25 cellular contexts compared by ENCODE assay signal in the genomic region with DNA sequence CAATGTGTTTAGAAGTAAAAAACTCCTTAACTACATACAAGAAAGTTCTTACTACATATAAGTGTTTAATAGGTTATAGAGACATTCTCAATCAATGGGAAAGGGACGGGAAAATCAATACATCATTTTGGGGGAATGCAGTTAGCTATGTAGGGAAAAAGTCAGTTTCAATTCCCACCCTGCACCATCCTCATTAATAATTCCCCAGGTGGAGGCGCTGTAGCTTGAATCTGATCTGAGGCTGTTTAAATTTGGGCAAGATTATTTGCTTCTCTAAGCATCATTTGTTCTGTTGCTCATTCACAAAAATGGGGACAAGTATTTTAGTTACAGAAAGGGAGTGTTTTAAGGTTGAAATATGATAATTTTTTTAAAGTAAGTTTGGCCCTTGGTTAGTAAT. TPM values are rescaled to one million over a fixed set of nuclear protein-coding genes. Genes with fewer than 3 reads are reported as not detected.
DNase-seq lines count a peak whose midpoint lies in the region; ATAC-seq and TF ChIP-seq lines count a peak whose summit lies in the region.
"Had no signal": no experiment of that assay in that cellular context is flagged by ENCODE, and none has a peak within 500 bp of the region (broad histone marks: within the 10 kb centered on the region; RNA-seq: fewer than 3 reads in every experiment).

No MANE protein-coding gene starts in this region.

- CTCF ChIA-PET in SK-N-SH (lab: Yijun Ruan, JAX): no interaction called here
- CTCF ChIA-PET in WTC11 (lab: Charles Lee): interaction anchor here (0.6 to 2.1 kb wide), 15 partner anchors 11 to 213 kb away, joined by 3 to 15 read pairs (median 5); a partner anchor contains a TSS

- no peak overlapping the region for H3K9ac ChIP-seq in SK-N-SH
- no peak overlapping the region for H3K9ac ChIP-seq in neural progenitor cell

- H3K4me3 Mint-ChIP-seq in WTC11 (no peak overlapping the region), neural progenitor cell (no peak overlapping the region)
- H3K4me3 Mint-ChIP-seq: CD4-positive, CD25-positive, alpha-beta regulatory T cell; natural killer cell had no signal

- peak; percentile 24; the same call in 1 of the 2 replicates for TF ChIP-seq CTCF in SK-N-SH (IDR thresholded peaks at IDR 0.05)
- 0 out of 2 replicates have a peak, but pooled peaks have one; percentile 37 for TF ChIP-seq CTCF in WTC11 (IDR thresholded peaks at IDR 0.05)
- peak; percentile 55 for TF ChIP-seq CTCF in neural progenitor cell (IDR thresholded peaks at IDR 0.05)

- H3K27ac ChIP-seq in SK-N-SH (ENCODE audit: low read depth in 2 of 2, low read length in 1 of 2): no peak overlapping the region
- H3K27ac ChIP-seq in neural progenitor cell: no peak overlapping the region
- H3K27ac ChIP-seq: gastrocnemius medialis, SK-N-MC, spleen, thoracic aorta had no signal

- no peak for TF ChIP-seq RAD21 in SK-N-SH (IDR thresholded peaks at IDR 0.05; ENCODE audit: low read length)
- TF ChIP-seq RAD21 in Ishikawa (IDR thresholded peaks at IDR 0.05; ENCODE audit: low read depth): 0 out of 2 replicates have a peak, but pooled peaks have one; percentile 13

- no peak for ATAC-seq in SK-N-SH treated with all-trans-retinoic acid at 6 μM for 48 hours
- ATAC-seq in WTC11: peak; percentile 43; the same call in 1 of the 2 replicates
- ATAC-seq: activated naive CD4-positive, alpha-beta T cell treated with anti-CD3 and anti-CD28 coated beads, Interleukin-2, amount 50 U/mL, for 72 hours; gastrocnemius medialis; left cardiac atrium; natural killer cell had no signal

- H3K79me2 ChIP-seq in SK-N-SH (ENCODE audit: insufficient read depth) (no peaks in the 10 kb centered on the region), neural progenitor cell (ENCODE audit: low read depth) (no peaks in the 10 kb centered on the region)

- H3K27me3 Mint-ChIP-seq in WTC11 (ENCODE audit: low read depth) (no peaks in the 10 kb centered on the region), neural progenitor cell (ENCODE audit: insufficient read depth, low read depth) (peaks cover 6% of the 10 kb centered on the region)

- TF ChIP-seq EP300 in SK-N-SH (IDR thresholded peaks at IDR 0.05; ENCODE audit: borderline replicate concordance in 1 of 2, low read depth in 1 of 2, low read length in 1 of 2) (no peak), Ishikawa (IDR thresholded peaks at IDR 0.05; ENCODE audit: borderline replicate concordance) (no peak)

- peaks cover 4% of the 10 kb centered on the region; the same call in 1 of the 2 replicates for H3K9me3 Mint-ChIP-seq in WTC11
- no peaks in the 10 kb centered on the region for H3K9me3 Mint-ChIP-seq in neural progenitor cell
- H3K9me3 Mint-ChIP-seq: activated naive CD4-positive, alpha-beta T cell treated with anti-CD3 and anti-CD28 coated beads, Interleukin-2, amount 50 U/mL, for 72 hours; natural killer cell had no signal

- H4K20me1 ChIP-seq in SK-N-SH (ENCODE audit: insufficient read depth): no peaks in the 10 kb centered on the region
- no peaks in the 10 kb centered on the region for H4K20me1 ChIP-seq in neural progenitor cell (ENCODE audit: low read depth)

- WGBS in SK-N-SH (ENCODE audit: low lambda C conversion rate): 10% methylated on average over 2 of the region's 2 CpGs

- DNase-seq in SK-N-SH: no peak
- DNase-seq in WTC11 (ENCODE audit: low spot score): no peak
- DNase-seq in neural progenitor cell (ENCODE audit: low spot score): no peak
- DNase-seq in kidney glomerular epithelial cell (lab: John Stamatoyannopoulos, UW): no peak
- DNase-seq in activated CD4-positive, alpha-beta T cell treated with anti-CD3 and anti-CD28 coated beads, Interleukin-2, amount 50 U/mL, for 1 hour: no peak
- DNase-seq in anterior cingulate cortex (lab: John Stamatoyannopoulos, UW): no peak
- DNase-seq: activated CD4-positive, alpha-beta T cell treated with anti-CD3 and anti-CD28 coated beads, Interleukin-2, amount 50 U/mL, for 4 hours; CD4-positive, CD25-positive, alpha-beta regulatory T cell; gastrocnemius medialis; left cardiac atrium; natural killer cell; NCI-H1417 treated with DMSO at 0.1 percent for 48 hours; NCI-H2171; NCI-H526 treated with DMSO at 0.1 percent for 48 hours; posterior cingulate gyrus; spleen had no signal

- no peak overlapping the region for H2AFZ ChIP-seq in SK-N-SH (ENCODE audit: low read depth)
- H2AFZ ChIP-seq in neural progenitor cell (replicated peaks): no peak overlapping the region

- H3K36me3 ChIP-seq in SK-N-SH (replicated peaks in 1 of 2; ENCODE audit: control insufficient read depth in 1 of 2, insufficient read depth in 2 of 2, low read length in 1 of 2): no peaks in the 10 kb centered on the region
- no peaks in the 10 kb centered on the region for H3K36me3 ChIP-seq in neural progenitor cell
- H3K36me3 ChIP-seq: gastrocnemius medialis, spleen, thoracic aorta had no signal

- H3K9me3 ChIP-seq in SK-N-SH (no peaks in the 10 kb centered on the region), neural progenitor cell (ENCODE audit: low read depth) (no peaks in the 10 kb centered on the region)
- H3K9me3 ChIP-seq: gastrocnemius medialis, spleen, thoracic aorta had no signal

- H3K27me3 ChIP-seq in SK-N-SH (ENCODE audit: insufficient read depth): no peaks in the 10 kb centered on the region
- H3K27me3 ChIP-seq in neural progenitor cell: no peaks in the 10 kb centered on the region
- H3K27me3 ChIP-seq: gastrocnemius medialis had no signal

- no peaks in the 10 kb centered on the region for H3K9me2 ChIP-seq in SK-N-SH

- POLR2A ChIA-PET in SK-N-SH (lab: Yijun Ruan, JAX): no interaction called here
- POLR2A ChIA-PET in WTC11 (lab: Charles Lee): no interaction called here

- H3K4me1 ChIP-seq in SK-N-SH (ENCODE audit: control insufficient read depth in 1 of 2, insufficient read depth in 2 of 2, low read depth in 1 of 2, low read length in 1 of 2) (no peaks in the 10 kb centered on the region), neural progenitor cell (peaks cover 27% of the 10 kb centered on the region)
- H3K4me1 ChIP-seq: gastrocnemius medialis, spleen had no signal

- peaks cover 19% of the 10 kb centered on the region for H3K4me1 Mint-ChIP-seq in WTC11
- peaks cover 38% of the 10 kb centered on the region for H3K4me1 Mint-ChIP-seq in neural progenitor cell
- H3K4me1 Mint-ChIP-seq: CD4-positive, CD25-positive, alpha-beta regulatory T cell; natural killer cell had no signal

- H3K4me2 ChIP-seq in SK-N-SH (no peak overlapping the region), neural progenitor cell (no peak overlapping the region)

- no peak overlapping the region for H3K4me3 ChIP-seq in SK-N-SH (ENCODE audit: low read depth in 2 of 2, low read length in 1 of 2)
- H3K4me3 ChIP-seq in neural progenitor cell: no peak overlapping the region
- H3K4me3 ChIP-seq: gastrocnemius medialis, SK-N-MC, spleen, thoracic aorta had no signal

- H3F3A ChIP-seq in SK-N-SH (replicated peaks; ENCODE audit: insufficient read depth): no peaks in the 10 kb centered on the region
- peaks cover 7% of the 10 kb centered on the region for H3F3A ChIP-seq in neural progenitor cell (ENCODE audit: low read depth)

- H3K36me3 Mint-ChIP-seq in WTC11 (0 out of 2 replicates have a peak, but pooled peaks cover 3% of the 10 kb centered on the region), neural progenitor cell (no peaks in the 10 kb centered on the region)
- H3K36me3 Mint-ChIP-seq: activated naive CD4-positive, alpha-beta T cell treated with anti-CD3 and anti-CD28 coated beads, Interleukin-2, amount 50 U/mL, for 72 hours; CD4-positive, CD25-positive, alpha-beta regulatory T cell; natural killer cell had no signal

- H3K27ac Mint-ChIP-seq in WTC11 (no peak overlapping the region), neural progenitor cell (no peak overlapping the region)
- H3K27ac Mint-ChIP-seq: activated naive CD4-positive, alpha-beta T cell treated with anti-CD3 and anti-CD28 coated beads, Interleukin-2, amount 50 U/mL, for 72 hours; CD4-positive, CD25-positive, alpha-beta regulatory T cell; natural killer cell had no signal

TF ChIP-seq in SK-N-SH, 30 proteins besides CTCF, POLR2A, EP300 and RAD21 (continues in another document):
- TF ChIP-seq, protein P1, sequence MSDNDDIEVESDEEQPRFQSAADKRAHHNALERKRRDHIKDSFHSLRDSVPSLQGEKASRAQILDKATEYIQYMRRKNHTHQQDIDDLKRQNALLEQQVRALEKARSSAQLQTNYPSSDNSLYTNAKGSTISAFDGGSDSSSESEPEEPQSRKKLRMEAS (IDR thresholded peaks at IDR 0.05; ENCODE audit: low read depth): no peak
- no peak for TF ChIP-seq EZH2phosphoT487 (IDR thresholded peaks at IDR 0.05; ENCODE audit: borderline replicate concordance, low read depth)
- no peak for TF ChIP-seq RXRA (IDR thresholded peaks at IDR 0.05; ENCODE audit: borderline replicate concordance, low read depth)

TF ChIP-seq in Ishikawa, 13 proteins besides CTCF, POLR2A, EP300 and RAD21 (continues in another document):
- no peak for TF ChIP-seq TEAD4 (IDR thresholded peaks at IDR 0.05)

TF ChIP-seq in WTC11, 78 proteins besides CTCF, POLR2A, EP300 and RAD21 (continues in another document):
- no peak for TF ChIP-seq NFE2L1 (CRISPR knock-in tag; IDR thresholded peaks at IDR 0.05)
- TF ChIP-seq, protein P2, sequence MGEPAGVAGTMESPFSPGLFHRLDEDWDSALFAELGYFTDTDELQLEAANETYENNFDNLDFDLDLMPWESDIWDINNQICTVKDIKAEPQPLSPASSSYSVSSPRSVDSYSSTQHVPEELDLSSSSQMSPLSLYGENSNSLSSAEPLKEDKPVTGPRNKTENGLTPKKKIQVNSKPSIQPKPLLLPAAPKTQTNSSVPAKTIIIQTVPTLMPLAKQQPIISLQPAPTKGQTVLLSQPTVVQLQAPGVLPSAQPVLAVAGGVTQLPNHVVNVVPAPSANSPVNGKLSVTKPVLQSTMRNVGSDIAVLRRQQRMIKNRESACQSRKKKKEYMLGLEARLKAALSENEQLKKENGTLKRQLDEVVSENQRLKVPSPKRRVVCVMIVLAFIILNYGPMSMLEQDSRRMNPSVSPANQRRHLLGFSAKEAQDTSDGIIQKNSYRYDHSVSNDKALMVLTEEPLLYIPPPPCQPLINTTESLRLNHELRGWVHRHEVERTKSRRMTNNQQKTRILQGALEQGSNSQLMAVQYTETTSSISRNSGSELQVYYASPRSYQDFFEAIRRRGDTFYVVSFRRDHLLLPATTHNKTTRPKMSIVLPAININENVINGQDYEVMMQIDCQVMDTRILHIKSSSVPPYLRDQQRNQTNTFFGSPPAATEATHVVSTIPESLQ (CRISPR knock-in tag; IDR thresholded peaks at IDR 0.05): no peak
- no peak for TF ChIP-seq TEAD4 (CRISPR knock-in tag; IDR thresholded peaks at IDR 0.05)
- TF ChIP-seq CREM (CRISPR knock-in tag; IDR thresholded peaks at IDR 0.05): no peak
- no peak for TF ChIP-seq KAT7 (CRISPR knock-in tag; IDR thresholded peaks at IDR 0.05; ENCODE audit: borderline replicate concordance)
- no peak for TF ChIP-seq ZNF671 (CRISPR knock-in tag; IDR thresholded peaks at IDR 0.05)

RNA-seq across cellular contexts. Expression of a gene that starts 19.1 kb away (rescaled TPM):
- polyA plus RNA-seq in SK-N-SH (2012; rRNA removed): not detected in 2 replicates
- not detected in 2 replicates for polyA plus RNA-seq in SK-N-SH (2012; cell fraction: cytosol; rRNA removed)
- polyA plus RNA-seq in SK-N-SH (2012; cell fraction: nucleus; rRNA removed): not detected in 2 replicates
- total RNA-seq in WTC11 (2021) (1.8 to 5.4 TPM (median 2.2 TPM) in 3 replicates), neural progenitor cell (ENCODE audit: low replicate concordance) (not detected in 2 replicates)
- total RNA-seq: A172; CD4-positive, CD25-positive, alpha-beta regulatory T cell; endothelial cell of umbilical vein; gastrocnemius medialis; left cardiac atrium; LHCN-M2; mesenteric fat pad; natural killer cell; spleen; thoracic aorta had no signal
- polyA plus RNA-seq: CD4-positive, CD25-positive, alpha-beta regulatory T cell; endothelial cell of umbilical vein; spleen had no signal
